8 cellular contexts compared by ENCODE assay signal in the genomic region with DNA sequence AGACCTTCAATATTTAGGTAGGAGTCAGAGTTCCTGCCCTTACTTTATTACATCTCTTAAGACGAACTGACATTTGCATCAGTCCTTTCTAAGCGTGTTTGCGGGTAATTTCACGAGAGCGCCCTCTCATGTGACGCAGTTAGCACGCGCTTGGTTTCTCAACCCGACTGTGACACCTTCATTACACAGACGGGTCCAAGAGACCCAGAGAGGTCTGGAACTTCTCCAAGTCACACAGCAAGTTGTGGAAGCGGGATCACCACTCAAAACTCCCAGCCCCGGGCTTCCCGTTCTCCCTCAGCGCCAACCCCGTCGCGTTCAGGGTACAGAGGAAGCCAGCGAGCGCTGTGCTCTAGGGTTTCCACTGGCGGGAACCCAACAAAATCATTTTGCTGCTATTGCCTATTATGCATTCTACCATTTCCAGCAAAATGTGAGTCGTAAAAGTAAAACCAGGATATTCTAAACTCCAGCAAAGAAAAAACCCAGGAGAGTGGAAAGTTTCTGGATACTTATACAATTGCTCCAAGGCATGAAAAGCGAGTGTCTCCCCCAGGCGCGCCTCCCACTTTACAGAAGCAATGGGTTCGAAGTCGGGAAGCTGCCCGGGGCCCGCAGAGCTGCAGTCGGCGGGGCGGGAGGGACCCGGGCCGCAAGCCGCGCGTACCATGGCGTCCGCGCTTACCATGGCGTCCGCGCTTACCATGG. TPM values are rescaled to one million over a fixed set of nuclear protein-coding genes. Genes with fewer than 3 reads are reported as not detected.
DNase-seq lines count a peak whose midpoint lies in the region; ATAC-seq and TF ChIP-seq lines count a peak whose summit lies in the region.

No MANE protein-coding gene starts in this region.

- H3K36me3 ChIP-seq in ES-I3 (ENCODE audit: insufficient read depth, low read length) (no peaks in the 10 kb centered on the region; the same call in 1 of the 2 replicates), KMS-11 (ENCODE audit: insufficient read depth) (no peaks in the 10 kb centered on the region), left ventricle myocardium inferior (no peaks in the 10 kb centered on the region), psoas muscle (ENCODE audit: insufficient read depth in 1 of 2, low read depth in 1 of 2) (peaks cover 0 to 5% of the 10 kb centered on the region in 2 donors), urinary bladder (ENCODE audit: insufficient read depth) (no peaks in the 10 kb centered on the region)

- H3K4me3 ChIP-seq in KMS-11 (IDR thresholded peaks at IDR 0.05; ENCODE audit: insufficient read depth, low read depth, low read length) (peak overlapping the region; percentile 48), left ventricle myocardium inferior (peak overlapping the region; percentile 75), psoas muscle (peak overlapping the region; percentile 92), urinary bladder (ENCODE audit: low read depth, low read length) (peak overlapping the region; percentile 69)

- peak overlapping the region; percentile 99 for H3K4me2 ChIP-seq in KMS-11

- peaks cover 2% of the 10 kb centered on the region; the same call in 1 of the 2 replicates for H3K9me3 ChIP-seq in ES-I3 (ENCODE audit: control insufficient read depth, insufficient read depth, low read length)
- peaks cover 26% of the 10 kb centered on the region for H3K9me3 ChIP-seq in left ventricle myocardium inferior (replicated peaks)
- H3K9me3 ChIP-seq in psoas muscle: no peaks in the 10 kb centered on the region

- intact Hi-C loops in left ventricle myocardium inferior (cut with micrococcal nuclease): no loop called here
- intact Hi-C loops in psoas muscle (cut with DNase I): no loop called here

- H3K27me3 ChIP-seq in KMS-11 (ENCODE audit: insufficient read depth, low read depth) (no peaks in the 10 kb centered on the region), left ventricle myocardium inferior (ENCODE audit: low read depth) (no peaks in the 10 kb centered on the region), psoas muscle (ENCODE audit: insufficient read depth in 3 of 3, low read length in 2 of 3) (no peaks in the 10 kb centered on the region)

- H4K20me1 ChIP-seq in KMS-11 (ENCODE audit: insufficient read depth): no peaks in the 10 kb centered on the region

- 0 to 1% (median 0%) methylated on average over 39 to 42 of the region's 42 CpGs for WGBS in adipose tissue, 3 donors
- 0 to 2% (median 1%) methylated on average over 27 to 42 of the region's 42 CpGs for WGBS in psoas muscle, 3 donors
- under 1% methylated on average over 42 of the region's 42 CpGs for WGBS in urinary bladder

- H3K79me2 ChIP-seq in KMS-11 (ENCODE audit: insufficient read depth, low read depth): peaks cover 13% of the 10 kb centered on the region; the same call in 1 of the 2 replicates

- H3K4me1 ChIP-seq in ES-I3 (ENCODE audit: insufficient read depth, low read length): no peaks in the 10 kb centered on the region
- H3K4me1 ChIP-seq in KMS-11 (ENCODE audit: low read depth, poor library complexity, severe bottlenecking): peaks cover 10% of the 10 kb centered on the region
- H3K4me1 ChIP-seq in left ventricle myocardium inferior: peaks cover 34% of the 10 kb centered on the region
- no peaks in the 10 kb centered on the region for H3K4me1 ChIP-seq in psoas muscle
- H3K4me1 ChIP-seq in urinary bladder (ENCODE audit: insufficient read depth): no peaks in the 10 kb centered on the region

- ATAC-seq in GM21786 (IDR thresholded peaks at IDR 0.05; ENCODE audit: unreplicated experiment): peak; percentile 69
- ATAC-seq in psoas muscle: peak; percentile 52 to 80 (median 65)

- H3K9ac ChIP-seq in ES-I3 (ENCODE audit: low read depth, low read length) (peak overlapping the region; percentile 95), KMS-11 (peak overlapping the region; percentile 97)

- TF ChIP-seq CTCF in KMS-11 (conservative IDR thresholded peaks at IDR 0.05; ENCODE audit: low read depth, low read length): 0 out of 2 replicates have a peak, but pooled peaks have one; percentile 28
- no peak for TF ChIP-seq CTCF in left ventricle myocardium inferior (IDR thresholded peaks at IDR 0.05; ENCODE audit: borderline replicate concordance)
- no peak for TF ChIP-seq CTCF in psoas muscle (IDR thresholded peaks at IDR 0.05)

- peak; percentile 56 for DNase-seq in SKM-1 treated with dmso at 0.1 percent for 144 hours (lab: John Stamatoyannopoulos, UW; ENCODE audit: unreplicated experiment)
- peak; percentile 52 for DNase-seq in left ventricle myocardium inferior
- peak; percentile 73 to 76 for DNase-seq in psoas muscle

- H2AFZ ChIP-seq in KMS-11 (ENCODE audit: low read depth): peak overlapping the region; percentile 87

- peak overlapping the region; percentile 86 for H3K27ac ChIP-seq in KMS-11
- peak overlapping the region; percentile 38 for H3K27ac ChIP-seq in adipose tissue (ENCODE audit: low read depth, low read length)
- peak overlapping the region; percentile 86 for H3K27ac ChIP-seq in left ventricle myocardium inferior (replicated peaks)
- peak overlapping the region; percentile 79 for H3K27ac ChIP-seq in psoas muscle
- H3K27ac ChIP-seq in urinary bladder (ENCODE audit: low read depth): peak overlapping the region; percentile 72

RNA-seq across cellular contexts. Expression of gene ENOSF1, which starts 0.6 kb away (rescaled TPM):
- polyA plus RNA-seq in adipose tissue: 10 to 100 TPM; 24.5 to 32.2 (median 27.7) TPM
- 24.4 TPM for total RNA-seq in left ventricle myocardium inferior
- 10 to 100 TPM in 3 of 4 donors, 1 to 10 TPM in 1; 5.2 to 27.2 (median 10.3) TPM for total RNA-seq in psoas muscle
- polyA plus RNA-seq in psoas muscle: 1 to 10 TPM; 5.1 to 6.1 (median 5.1) TPM
- total RNA-seq in urinary bladder: 53.0 TPM
- 26.3 TPM for polyA plus RNA-seq in urinary bladder

RNA-seq across cellular contexts. Expression of gene TYMS, which starts 54.4 kb away (rescaled TPM):
- polyA plus RNA-seq in adipose tissue (1 to 10 TPM; 1.2 to 2.2 (median 2.0) TPM), psoas muscle (under 1 TPM; 0.25 to 0.49 (median 0.31) TPM), urinary bladder (2.2 TPM)
- total RNA-seq in left ventricle myocardium inferior (3.1 TPM), psoas muscle (under 1 TPM in 3 of 4 donors, not detected in 1; 0.26 to 0.65 (median 0.32) TPM), urinary bladder (31.4 TPM)

Comparison
In these comparisons a context has a peak if more than half of its experiments do, and no peak if none do; other contexts are left out.
1. Peak in every context shown above with its lines: DNase-seq, ATAC-seq, H3K4me3 ChIP-seq and H3K27ac ChIP-seq.